1 cellular context compared by ENCODE assay signal in the genomic region with DNA sequence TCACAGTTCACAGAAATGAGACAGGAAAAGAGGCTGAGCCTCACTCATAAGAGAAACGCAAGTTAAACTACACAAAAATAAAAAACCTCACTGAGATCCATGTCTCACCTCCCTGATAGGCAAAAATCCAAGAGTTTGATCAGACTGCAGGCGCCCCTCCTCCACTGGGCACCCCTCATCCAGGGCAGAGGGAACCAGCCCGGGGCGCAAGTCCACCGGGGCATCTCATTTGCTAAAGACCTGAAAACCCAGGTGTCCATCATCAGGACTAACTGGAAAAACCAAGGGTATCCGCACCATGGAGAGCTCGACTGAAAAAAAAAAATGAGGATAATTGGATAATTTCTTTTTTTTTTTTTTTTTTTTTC.
TF ChIP-seq lines count a peak whose summit lies in the region.

No MANE protein-coding gene starts in this region.

TF ChIP-seq in HEK293, 187 proteins besides CTCF, POLR2A, EP300 and RAD21 (continued from another document):
- TF ChIP-seq ZNF302 (tag by site-specific recombination; IDR thresholded peaks at IDR 0.05; ENCODE audit: low read depth), result no peak
- no peak for TF ChIP-seq ZNF473 (tag by site-specific recombination; IDR thresholded peaks at IDR 0.05)
- TF ChIP-seq, protein P1, sequence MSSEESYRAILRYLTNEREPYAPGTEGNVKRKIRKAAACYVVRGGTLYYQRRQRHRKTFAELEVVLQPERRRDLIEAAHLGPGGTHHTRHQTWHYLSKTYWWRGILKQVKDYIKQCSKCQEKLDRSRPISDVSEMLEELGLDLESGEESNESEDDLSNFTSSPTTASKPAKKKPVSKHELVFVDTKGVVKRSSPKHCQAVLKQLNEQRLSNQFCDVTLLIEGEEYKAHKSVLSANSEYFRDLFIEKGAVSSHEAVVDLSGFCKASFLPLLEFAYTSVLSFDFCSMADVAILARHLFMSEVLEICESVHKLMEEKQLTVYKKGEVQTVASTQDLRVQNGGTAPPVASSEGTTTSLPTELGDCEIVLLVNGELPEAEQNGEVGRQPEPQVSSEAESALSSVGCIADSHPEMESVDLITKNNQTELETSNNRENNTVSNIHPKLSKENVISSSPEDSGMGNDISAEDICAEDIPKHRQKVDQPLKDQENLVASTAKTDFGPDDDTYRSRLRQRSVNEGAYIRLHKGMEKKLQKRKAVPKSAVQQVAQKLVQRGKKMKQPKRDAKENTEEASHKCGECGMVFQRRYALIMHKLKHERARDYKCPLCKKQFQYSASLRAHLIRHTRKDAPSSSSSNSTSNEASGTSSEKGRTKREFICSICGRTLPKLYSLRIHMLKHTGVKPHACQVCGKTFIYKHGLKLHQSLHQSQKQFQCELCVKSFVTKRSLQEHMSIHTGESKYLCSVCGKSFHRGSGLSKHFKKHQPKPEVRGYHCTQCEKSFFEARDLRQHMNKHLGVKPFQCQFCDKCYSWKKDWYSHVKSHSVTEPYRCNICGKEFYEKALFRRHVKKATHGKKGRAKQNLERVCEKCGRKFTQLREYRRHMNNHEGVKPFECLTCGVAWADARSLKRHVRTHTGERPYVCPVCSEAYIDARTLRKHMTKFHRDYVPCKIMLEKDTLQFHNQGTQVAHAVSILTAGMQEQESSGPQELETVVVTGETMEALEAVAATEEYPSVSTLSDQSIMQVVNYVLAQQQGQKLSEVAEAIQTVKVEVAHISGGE (tag by site-specific recombination; conservative IDR thresholded peaks at IDR 0.05; ENCODE audit: low read depth), result no peak
- TF ChIP-seq, protein P2, sequence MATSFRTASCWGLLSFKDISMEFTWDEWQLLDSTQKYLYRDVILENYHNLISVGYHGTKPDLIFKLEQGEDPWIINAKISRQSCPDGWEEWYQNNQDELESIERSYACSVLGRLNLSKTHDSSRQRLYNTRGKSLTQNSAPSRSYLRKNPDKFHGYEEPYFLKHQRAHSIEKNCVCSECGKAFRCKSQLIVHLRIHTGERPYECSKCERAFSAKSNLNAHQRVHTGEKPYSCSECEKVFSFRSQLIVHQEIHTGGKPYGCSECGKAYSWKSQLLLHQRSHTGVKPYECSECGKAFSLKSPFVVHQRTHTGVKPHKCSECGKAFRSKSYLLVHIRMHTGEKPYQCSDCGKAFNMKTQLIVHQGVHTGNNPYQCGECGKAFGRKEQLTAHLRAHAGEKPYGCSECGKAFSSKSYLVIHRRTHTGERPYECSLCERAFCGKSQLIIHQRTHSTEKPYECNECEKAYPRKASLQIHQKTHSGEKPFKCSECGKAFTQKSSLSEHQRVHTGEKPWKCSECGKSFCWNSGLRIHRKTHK (tag by site-specific recombination; IDR thresholded peaks at IDR 0.05), result no peak
- no peak for TF ChIP-seq ZNF146 (tag by site-specific recombination; IDR thresholded peaks at IDR 0.05)
- TF ChIP-seq, protein P3, sequence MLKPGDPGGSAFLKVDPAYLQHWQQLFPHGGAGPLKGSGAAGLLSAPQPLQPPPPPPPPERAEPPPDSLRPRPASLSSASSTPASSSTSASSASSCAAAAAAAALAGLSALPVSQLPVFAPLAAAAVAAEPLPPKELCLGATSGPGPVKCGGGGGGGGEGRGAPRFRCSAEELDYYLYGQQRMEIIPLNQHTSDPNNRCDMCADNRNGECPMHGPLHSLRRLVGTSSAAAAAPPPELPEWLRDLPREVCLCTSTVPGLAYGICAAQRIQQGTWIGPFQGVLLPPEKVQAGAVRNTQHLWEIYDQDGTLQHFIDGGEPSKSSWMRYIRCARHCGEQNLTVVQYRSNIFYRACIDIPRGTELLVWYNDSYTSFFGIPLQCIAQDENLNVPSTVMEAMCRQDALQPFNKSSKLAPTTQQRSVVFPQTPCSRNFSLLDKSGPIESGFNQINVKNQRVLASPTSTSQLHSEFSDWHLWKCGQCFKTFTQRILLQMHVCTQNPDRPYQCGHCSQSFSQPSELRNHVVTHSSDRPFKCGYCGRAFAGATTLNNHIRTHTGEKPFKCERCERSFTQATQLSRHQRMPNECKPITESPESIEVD (tag by site-specific recombination; IDR thresholded peaks at IDR 0.05), result no peak
- TF ChIP-seq, protein P4, sequence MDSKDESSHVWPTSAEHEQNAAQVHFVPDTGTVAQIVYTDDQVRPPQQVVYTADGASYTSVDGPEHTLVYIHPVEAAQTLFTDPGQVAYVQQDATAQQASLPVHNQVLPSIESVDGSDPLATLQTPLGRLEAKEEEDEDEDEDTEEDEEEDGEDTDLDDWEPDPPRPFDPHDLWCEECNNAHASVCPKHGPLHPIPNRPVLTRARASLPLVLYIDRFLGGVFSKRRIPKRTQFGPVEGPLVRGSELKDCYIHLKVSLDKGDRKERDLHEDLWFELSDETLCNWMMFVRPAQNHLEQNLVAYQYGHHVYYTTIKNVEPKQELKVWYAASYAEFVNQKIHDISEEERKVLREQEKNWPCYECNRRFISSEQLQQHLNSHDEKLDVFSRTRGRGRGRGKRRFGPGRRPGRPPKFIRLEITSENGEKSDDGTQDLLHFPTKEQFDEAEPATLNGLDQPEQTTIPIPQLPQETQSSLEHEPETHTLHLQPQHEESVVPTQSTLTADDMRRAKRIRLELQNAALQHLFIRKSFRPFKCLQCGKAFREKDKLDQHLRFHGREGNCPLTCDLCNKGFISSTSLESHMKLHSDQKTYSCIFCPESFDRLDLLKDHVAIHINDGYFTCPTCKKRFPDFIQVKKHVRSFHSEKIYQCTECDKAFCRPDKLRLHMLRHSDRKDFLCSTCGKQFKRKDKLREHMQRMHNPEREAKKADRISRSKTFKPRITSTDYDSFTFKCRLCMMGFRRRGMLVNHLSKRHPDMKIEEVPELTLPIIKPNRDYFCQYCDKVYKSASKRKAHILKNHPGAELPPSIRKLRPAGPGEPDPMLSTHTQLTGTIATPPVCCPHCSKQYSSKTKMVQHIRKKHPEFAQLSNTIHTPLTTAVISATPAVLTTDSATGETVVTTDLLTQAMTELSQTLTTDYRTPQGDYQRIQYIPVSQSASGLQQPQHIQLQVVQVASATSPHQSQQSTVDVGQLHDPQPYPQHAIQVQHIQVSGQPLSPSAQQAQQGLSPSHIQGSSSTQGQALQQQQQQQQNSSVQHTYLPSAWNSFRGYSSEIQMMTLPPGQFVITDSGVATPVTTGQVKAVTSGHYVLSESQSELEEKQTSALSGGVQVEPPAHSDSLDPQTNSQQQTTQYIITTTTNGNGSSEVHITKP (tag by site-specific recombination; IDR thresholded peaks at IDR 0.05), result 0 out of 2 replicates have a peak, but pooled peaks have one; percentile 18
